9 cellular contexts compared by ENCODE assay signal in the genomic region with DNA sequence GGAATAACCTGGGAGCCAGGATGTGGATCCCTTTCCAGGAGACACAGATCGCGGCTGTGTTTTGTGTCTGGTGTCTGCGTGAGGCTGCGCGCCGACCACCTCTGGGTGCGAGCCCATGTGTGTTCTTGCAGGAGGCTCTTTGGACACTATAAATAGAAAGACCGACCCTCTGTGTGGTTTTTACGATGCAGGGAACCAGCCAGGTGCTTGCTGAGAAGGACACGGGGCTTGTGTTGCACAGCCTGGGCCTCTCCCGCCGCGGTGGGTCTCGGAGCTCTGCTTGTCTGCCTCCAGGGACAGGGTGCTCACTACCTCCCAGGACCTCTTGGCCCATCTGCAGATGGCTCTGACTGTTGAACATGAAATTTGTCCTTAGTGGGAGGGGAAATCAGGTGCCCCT. TPM values are rescaled to one million over a fixed set of nuclear protein-coding genes. Genes with fewer than 3 reads are reported as not detected.
DNase-seq lines count a peak whose midpoint lies in the region; ATAC-seq, FAIRE-seq and TF ChIP-seq lines count a peak whose summit lies in the region.
"Had no signal": no experiment of that assay in that cellular context is flagged by ENCODE, and none has a peak within 500 bp of the region (broad histone marks: within the 10 kb centered on the region; RNA-seq: fewer than 3 reads in every experiment).

No MANE protein-coding gene starts in this region.

- peak overlapping the region; percentile 58 for H3K27ac Mint-ChIP-seq in astrocyte (ENCODE audit: unreplicated experiment)

- H2AFZ ChIP-seq in astrocyte (ENCODE audit: low read depth, low read length) = peak overlapping the region; percentile 75

- TF ChIP-seq RAD21 in A549 (conservative IDR thresholded peaks at IDR 0.05 in 1 of 2, IDR thresholded peaks at IDR 0.05 in 1 of 2) = no peak

- no peak for TF ChIP-seq CTCF in A549 (IDR thresholded peaks at IDR 0.05)
- no peak for TF ChIP-seq CTCF in astrocyte (IDR thresholded peaks at IDR 0.05; ENCODE audit: insufficient read depth, low read depth, low read length)
- no peak for TF ChIP-seq CTCF in kidney epithelial cell (IDR thresholded peaks at IDR 0.05; ENCODE audit: insufficient read depth, low read length, poor library complexity, severe bottlenecking)

- peak overlapping the region; percentile 85 for H3K4me3 Mint-ChIP-seq in astrocyte (ENCODE audit: unreplicated experiment)

- H3K9me3 Mint-ChIP-seq in astrocyte (ENCODE audit: unreplicated experiment) = no peaks in the 10 kb centered on the region

- peaks cover 34% of the 10 kb centered on the region for H3K79me2 ChIP-seq in astrocyte (ENCODE audit: insufficient read depth, low read length)

- no peaks in the 10 kb centered on the region for H3K9me3 ChIP-seq in A549
- no peaks in the 10 kb centered on the region for H3K9me3 ChIP-seq in ES-I3 (ENCODE audit: control insufficient read depth, insufficient read depth, low read length)
- no peaks in the 10 kb centered on the region for H3K9me3 ChIP-seq in astrocyte (ENCODE audit: insufficient read depth, low read depth, low read length)

- H4K20me1 ChIP-seq in astrocyte (ENCODE audit: insufficient read depth, low read length) = no peaks in the 10 kb centered on the region

- peak overlapping the region in 1 of 2 experiments; percentile 77; a peak in 1 of 6 replicates for H3K27ac ChIP-seq in A549
- H3K27ac ChIP-seq in astrocyte (ENCODE audit: low read depth, low read length) = no peak overlapping the region

- intact Hi-C loops in head of caudate nucleus (cut with DNase I) = no loop called here

- ATAC-seq in A549 = no peak

- no peak for TF ChIP-seq EP300 in A549 (IDR thresholded peaks at IDR 0.05)

- H3K4me3 ChIP-seq in A549 = no peak overlapping the region
- peak overlapping the region; percentile 59 for H3K4me3 ChIP-seq in astrocyte (ENCODE audit: insufficient read depth, low read depth, low read length)
- peak overlapping the region; percentile 45 for H3K4me3 ChIP-seq in kidney epithelial cell (ENCODE audit: low read depth, low read length)
- H3K4me3 ChIP-seq: K562 had no signal

- CTCF ChIA-PET in A549 (lab: Yijun Ruan, JAX) = interaction anchor here (2.6 kb wide), 1 partner anchor 26 kb away, joined by 14 read pairs; a partner anchor contains a TSS

- H3K4me1 Mint-ChIP-seq in astrocyte (ENCODE audit: low read depth, unreplicated experiment) = peaks cover 29% of the 10 kb centered on the region

- H3K36me3 ChIP-seq in ES-I3 (ENCODE audit: insufficient read depth, low read length) = no peaks in the 10 kb centered on the region
- H3K36me3 ChIP-seq in astrocyte (ENCODE audit: insufficient read depth, low read length) = no peaks in the 10 kb centered on the region
- no peaks in the 10 kb centered on the region for H3K36me3 ChIP-seq in kidney epithelial cell (ENCODE audit: control insufficient read depth, insufficient read depth, low read length)

- POLR2A ChIA-PET in A549 (lab: Yijun Ruan, JAX) = no interaction called here

- 83% methylated on average over 14 of the region's 14 CpGs for WGBS in A549 (ENCODE audit: missing lambda C conversion rate)

- peak overlapping the region; percentile 28; the same call in 1 of the 2 replicates for H3K9ac ChIP-seq in ES-I3 (ENCODE audit: low read depth, low read length)
- peak overlapping the region; percentile 69 for H3K9ac ChIP-seq in astrocyte (ENCODE audit: low read length)

- H3K27me3 Mint-ChIP-seq in astrocyte (ENCODE audit: low read depth, unreplicated experiment) = peaks cover 23% of the 10 kb centered on the region

- H3K4me2 ChIP-seq in A549 (peak overlapping the region; percentile 47; the same call in 2 of the 3 replicates), astrocyte (ENCODE audit: low read length) (peak overlapping the region; percentile 89)

- DNase-seq in A549 (ENCODE audit: low read depth in 1 of 2, low spot score in 1 of 2) = no peak
- no peak for DNase-seq in astrocyte (ENCODE audit: low read depth)
- DNase-seq in kidney epithelial cell (ENCODE audit: low read depth) = no peak
- no peak for DNase-seq in glomerular visceral epithelial cell (ENCODE audit: extremely low spot score)
- no peak for DNase-seq in C1 segment of cervical spinal cord (lab: John Stamatoyannopoulos, UW)
- no peak for DNase-seq in NCI-H446 treated with DMSO at 0.1 percent for 48 hours (lab: John Stamatoyannopoulos, UW)
- no peak for DNase-seq in head of caudate nucleus

- no peak for TF ChIP-seq POLR2A in A549 (IDR thresholded peaks at IDR 0.05; ENCODE audit: low read length)

- no peaks in the 10 kb centered on the region for H3K36me3 Mint-ChIP-seq in astrocyte (ENCODE audit: low read depth, unreplicated experiment)

- peaks cover 5% of the 10 kb centered on the region; the same call in 1 of the 3 replicates for H3K4me1 ChIP-seq in A549
- peaks cover 14% of the 10 kb centered on the region; the same call in 1 of the 2 replicates for H3K4me1 ChIP-seq in ES-I3 (ENCODE audit: insufficient read depth, low read length)
- peaks cover 31% of the 10 kb centered on the region for H3K4me1 ChIP-seq in astrocyte (ENCODE audit: insufficient read depth, low read length)

- H3K27me3 ChIP-seq in astrocyte (ENCODE audit: insufficient read depth, low read length) (no peaks in the 10 kb centered on the region), kidney epithelial cell (ENCODE audit: control insufficient read depth, insufficient read depth, low read length) (peaks cover 12% of the 10 kb centered on the region)

- FAIRE-seq in A549 (lab: Jason Lieb, UNC) = no peak
- FAIRE-seq in astrocyte (lab: Jason Lieb, UNC) = no peak
- FAIRE-seq: K562 had no signal

TF ChIP-seq in A549, 52 proteins besides CTCF, POLR2A, EP300 and RAD21:
- TF ChIP-seq RNF2 (IDR thresholded peaks at IDR 0.05; ENCODE audit: borderline replicate concordance, low read depth) (no peak), FOSB (CRISPR knock-in tag; IDR thresholded peaks at IDR 0.05) (no peak), BHLHE40 (IDR thresholded peaks at IDR 0.05; ENCODE audit: low read depth, low read length) (no peak), KDM1A (IDR thresholded peaks at IDR 0.05; ENCODE audit: low read depth) (no peak), ZFP36 (IDR thresholded peaks at IDR 0.05; ENCODE audit: borderline replicate concordance, partially characterized antibody) (no peak), HDAC2 (IDR thresholded peaks at IDR 0.05) (no peak), FOSL2 (IDR thresholded peaks at IDR 0.05) (no peak), FOSL2 (CRISPR knock-in tag; IDR thresholded peaks at IDR 0.05) (no peak)
- TF ChIP-seq, protein P1, sequence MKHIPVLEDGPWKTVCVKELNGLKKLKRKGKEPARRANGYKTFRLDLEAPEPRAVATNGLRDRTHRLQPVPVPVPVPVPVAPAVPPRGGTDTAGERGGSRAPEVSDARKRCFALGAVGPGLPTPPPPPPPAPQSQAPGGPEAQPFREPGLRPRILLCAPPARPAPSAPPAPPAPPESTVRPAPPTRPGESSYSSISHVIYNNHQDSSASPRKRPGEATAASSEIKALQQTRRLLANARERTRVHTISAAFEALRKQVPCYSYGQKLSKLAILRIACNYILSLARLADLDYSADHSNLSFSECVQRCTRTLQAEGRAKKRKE (CRISPR knock-in tag; IDR thresholded peaks at IDR 0.05; ENCODE audit: low read depth) = no peak
- TF ChIP-seq, protein P2, sequence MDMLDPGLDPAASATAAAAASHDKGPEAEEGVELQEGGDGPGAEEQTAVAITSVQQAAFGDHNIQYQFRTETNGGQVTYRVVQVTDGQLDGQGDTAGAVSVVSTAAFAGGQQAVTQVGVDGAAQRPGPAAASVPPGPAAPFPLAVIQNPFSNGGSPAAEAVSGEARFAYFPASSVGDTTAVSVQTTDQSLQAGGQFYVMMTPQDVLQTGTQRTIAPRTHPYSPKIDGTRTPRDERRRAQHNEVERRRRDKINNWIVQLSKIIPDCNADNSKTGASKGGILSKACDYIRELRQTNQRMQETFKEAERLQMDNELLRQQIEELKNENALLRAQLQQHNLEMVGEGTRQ (IDR thresholded peaks at IDR 0.05) = no peak

RNA-seq across cellular contexts. Expression of a gene that starts 0.5 kb away (rescaled TPM):
- 2.6 and 2.7 TPM in 2 replicates for polyA plus RNA-seq in A549 (2011; rRNA removed)
- 2.4 and 2.5 TPM in 2 replicates for polyA plus RNA-seq in A549 (2012; cell fraction: cytosol; rRNA removed)
- polyA plus RNA-seq in A549 (2012; cell fraction: nucleus; rRNA removed) = 14.1 and 14.8 TPM in 2 replicates
- polyA plus RNA-seq in A549 (2017; fragmentation: RNase III; extraction: RNeasy Plus Mini Kit Qiagen cat#74134 plus additional on column Dnase treatment) = 2.4 to 4.4 TPM (median 2.8 TPM) in 3 replicates
- polyA minus RNA-seq in A549 (2011; rRNA and poly(A)+ RNA removed) = 7.2 and 9.9 TPM in 2 replicates
- 10.7 and 11.0 TPM in 2 replicates for total RNA-seq in astrocyte
- total RNA-seq in kidney epithelial cell = 0.07 and 0.29 TPM in 2 replicates

RNA-seq across cellular contexts. Expression of a gene that starts 22.4 kb away (rescaled TPM):
- polyA plus RNA-seq in A549 (2011; rRNA removed) = 37.0 and 39.7 TPM in 2 replicates
- 63.0 and 72.1 TPM in 2 replicates for polyA plus RNA-seq in A549 (2012; cell fraction: cytosol; rRNA removed)
- 118 and 119 TPM in 2 replicates for polyA plus RNA-seq in A549 (2012; cell fraction: nucleus; rRNA removed)
- 67.9 to 79.5 TPM (median 73.9 TPM) in 3 replicates for polyA plus RNA-seq in A549 (2017; fragmentation: RNase III; extraction: RNeasy Plus Mini Kit Qiagen cat#74134 plus additional on column Dnase treatment)
- 33.6 and 34.8 TPM in 2 replicates for polyA minus RNA-seq in A549 (2011; rRNA and poly(A)+ RNA removed)
- total RNA-seq in astrocyte = 54.9 and 56.0 TPM in 2 replicates
- 26.3 and 28.0 TPM in 2 replicates for total RNA-seq in kidney epithelial cell

RNA-seq across cellular contexts. Expression of a gene that starts 25.9 kb away (rescaled TPM):
- 10.5 and 15.2 TPM in 2 replicates for polyA plus RNA-seq in A549 (2011; rRNA removed)
- 11.1 and 16.1 TPM in 2 replicates for polyA plus RNA-seq in A549 (2012; cell fraction: cytosol; rRNA removed)
- polyA plus RNA-seq in A549 (2012; cell fraction: nucleus; rRNA removed) = 24.6 and 27.6 TPM in 2 replicates
- polyA plus RNA-seq in A549 (2017; fragmentation: RNase III; extraction: RNeasy Plus Mini Kit Qiagen cat#74134 plus additional on column Dnase treatment) = 17.3 to 20.1 TPM (median 19.7 TPM) in 3 replicates
- 11.4 and 13.6 TPM in 2 replicates for polyA minus RNA-seq in A549 (2011; rRNA and poly(A)+ RNA removed)
- total RNA-seq in astrocyte = 8.3 and 9.0 TPM in 2 replicates
- 11.5 and 13.8 TPM in 2 replicates for total RNA-seq in kidney epithelial cell

RNA-seq across cellular contexts. Expression of a gene that starts 53.4 kb away (rescaled TPM):
- polyA plus RNA-seq in A549 (2011; rRNA removed) (2.0 and 3.8 TPM in 2 replicates), A549 (2017; fragmentation: RNase III; extraction: RNeasy Plus Mini Kit Qiagen cat#74134 plus additional on column Dnase treatment) (15.7 to 22.6 TPM (median 21.2 TPM) in 3 replicates)
- 8.7 and 11.2 TPM in 2 replicates for polyA plus RNA-seq in A549 (2012; cell fraction: cytosol; rRNA removed)
- 30.5 and 31.9 TPM in 2 replicates for polyA plus RNA-seq in A549 (2012; cell fraction: nucleus; rRNA removed)
- 3.9 and 7.0 TPM in 2 replicates for polyA minus RNA-seq in A549 (2011; rRNA and poly(A)+ RNA removed)
- total RNA-seq in astrocyte (15.4 and 18.7 TPM in 2 replicates), kidney epithelial cell (7.2 TPM in 2 replicates)
